8 cellular contexts compared by ENCODE assay signal in genomic region chr1:145891587-145892485, GRCh38. TPM values are rescaled to one million over a fixed set of nuclear protein-coding genes. Genes with fewer than 3 reads are reported as not detected.
DNase-seq lines count a peak whose midpoint lies in the region; ATAC-seq, FAIRE-seq and TF ChIP-seq lines count a peak whose summit lies in the region.

No MANE protein-coding gene starts in this region.

- peak overlapping the region; percentile 9 for H3K4me3 ChIP-seq in retinal pigment epithelial cell (ENCODE audit: low read length)

- H3K27ac Mint-ChIP-seq in MCF 10A (ENCODE audit: low read depth, unreplicated experiment) = peak overlapping the region; percentile 95

- DNase-seq in A172 (ENCODE audit: low spot score) (peak; percentile 100), GM18507 (ENCODE audit: extremely low spot score, insufficient read length, low read depth) (peak; percentile 47), NCI-H2029 treated with DMSO at 0.1 percent for 48 hours (lab: John Stamatoyannopoulos, UW) (peak; percentile 96), MCF 10A (ENCODE audit: unreplicated experiment) (peak; percentile 100), iPS DF 4.7 (ENCODE audit: extremely low read depth, low spot score) (peak; percentile 96), retinal pigment epithelial cell (ENCODE audit: low read depth) (peak; percentile 93)

- TSS peak; percentile 49 for BruUV-seq in MCF 10A (replicated peaks; lab: Mats Ljungman, UMichigan)

- peaks cover 36% of the 10 kb centered on the region for H3K4me1 Mint-ChIP-seq in MCF 10A (ENCODE audit: insufficient read depth, unreplicated experiment)

- POLR2A ChIA-PET in MCF 10A (lab: Yijun Ruan, JAX) = interaction anchor here (0.7 to 4.7 kb wide), 41 partner anchors 9 to 144 kb away, joined by 3 to 284 read pairs (median 8); partner anchors contain the start of genes ANKRD34A, ITGA10, LIX1L and NUDT17

- H3K9me3 Mint-ChIP-seq in MCF 10A (ENCODE audit: unreplicated experiment) = no peaks in the 10 kb centered on the region

- H3K36me3 Mint-ChIP-seq in MCF 10A (ENCODE audit: insufficient read depth, unreplicated experiment) = peaks cover 17% of the 10 kb centered on the region

- TF ChIP-seq CTCF in MCF 10A (IDR thresholded peaks at IDR 0.05; ENCODE audit: unreplicated experiment) (peak; percentile 98), retinal pigment epithelial cell (conservative IDR thresholded peaks at IDR 0.05; ENCODE audit: low read depth, low read length) (peak; percentile 96)

- intact Hi-C loops in MCF 10A (cut with micrococcal nuclease) = loop anchor here (1.0 kb wide), 6 partner anchors 18 to 121 kb away; partner anchors contain the start of genes ITGA10, LIX1L and RBM8A

- peak; percentile 38 for FAIRE-seq in GM18507 (lab: Jason Lieb, UNC)
- FAIRE-seq in TTC549 (lab: Jason Lieb, UNC) = peak; percentile 94

- H3K27me3 Mint-ChIP-seq in MCF 10A (ENCODE audit: insufficient read depth, unreplicated experiment) = no peaks in the 10 kb centered on the region

- CTCF ChIA-PET in MCF 10A (lab: Yijun Ruan, JAX) = interaction anchor here (0.6 to 21.0 kb wide), 48 partner anchors 11 to 202 kb away, joined by 3 to 617 read pairs (median 5); partner anchors contain the start of genes ANKRD34A, HJV, ITGA10 and LIX1L

- peak overlapping the region; percentile 57 for H3K4me3 Mint-ChIP-seq in MCF 10A (ENCODE audit: unreplicated experiment)

- ATAC-seq in HG02852 (IDR thresholded peaks at IDR 0.05; ENCODE audit: unreplicated experiment) = no peak

RNA-seq across cellular contexts. Expression of gene ANKRD35, which starts 6.2 kb away (rescaled TPM):
- not detected in 2 replicates for total RNA-seq in A172 (2014; rRNA removed; shearing (Covaris generic))
- 0.29 TPM in 1 of 2 replicates, not detected in the other for total RNA-seq in MCF 10A (2022)

RNA-seq across cellular contexts. Expression of gene ITGA10, which starts 18.0 kb away (rescaled TPM):
- 0.36 and 0.67 TPM in 2 replicates for total RNA-seq in A172 (2014; rRNA removed; shearing (Covaris generic))
- total RNA-seq in MCF 10A (2022) = 25.7 and 33.0 TPM in 2 replicates

RNA-seq across cellular contexts. Expression of gene PEX11B, which starts 26.7 kb away (rescaled TPM):
- 40.8 and 41.8 TPM in 2 replicates for total RNA-seq in A172 (2014; rRNA removed; shearing (Covaris generic))
- total RNA-seq in MCF 10A (2022) = 35.5 and 36.2 TPM in 2 replicates

RNA-seq across cellular contexts. Expression of gene PIAS3, which starts 33.0 kb away (rescaled TPM):
- 13.3 and 18.3 TPM in 2 replicates for total RNA-seq in A172 (2014; rRNA removed; shearing (Covaris generic))
- 34.3 and 36.9 TPM in 2 replicates for total RNA-seq in MCF 10A (2022)

RNA-seq across cellular contexts. Expression of gene RBM8A, which starts 35.4 kb away (rescaled TPM):
- 461 and 485 TPM in 2 replicates for total RNA-seq in A172 (2014; rRNA removed; shearing (Covaris generic))
- 370 and 403 TPM in 2 replicates for total RNA-seq in MCF 10A (2022)

Comparison
In these comparisons a context has a peak if more than half of its experiments do, and no peak if none do; other contexts are left out.
1. DNase-seq: peak in every context shown above with its lines; median percentile 100 in A172; 100 in MCF 10A; 96 in NCI-H2029 treated with DMSO at 0.1 percent for 48 hours; 96 in iPS DF 4.7; 93 in retinal pigment epithelial cell; 47 in GM18507.
2. RNA of gene ITGA10, which starts 18.0 kb away (total RNA-seq): 25.7 to 33.0 TPM in MCF 10A; 0.36 to 0.67 TPM in A172; every median in the first group is over 10 times any median in the second.